In genomic region chr20:50146214-50146613, GRCh38 we compare ENCODE assay signal across 8 cellular contexts. TPM values are rescaled to one million over a fixed set of nuclear protein-coding genes. Genes with fewer than 3 reads are reported as not detected.
DNase-seq lines count a peak whose midpoint lies in the region; ATAC-seq and TF ChIP-seq lines count a peak whose summit lies in the region.

No MANE protein-coding gene starts in this region.

- no peaks in the 10 kb centered on the region for H3K9me3 Mint-ChIP-seq in IgD-negative memory B cell
- H3K9me3 Mint-ChIP-seq in MCF 10A (ENCODE audit: unreplicated experiment) = no peaks in the 10 kb centered on the region
- no peaks in the 10 kb centered on the region for H3K9me3 Mint-ChIP-seq in natural killer cell

- TF ChIP-seq CTCF in AG04450 (IDR thresholded peaks at IDR 0.05; ENCODE audit: low read depth, low read length) (no peak), MCF 10A (IDR thresholded peaks at IDR 0.05; ENCODE audit: unreplicated experiment) (no peak), natural killer cell (IDR thresholded peaks at IDR 0.05) (no peak)

- intact Hi-C loops in MCF 10A (cut with micrococcal nuclease) (no loop called here), natural killer cell (cut with micrococcal nuclease) (no loop called here)

- ATAC-seq in natural killer cell (no peak), GM18519 (IDR thresholded peaks at IDR 0.05; ENCODE audit: low FRiP score, unreplicated experiment) (no peak), GM19351 (IDR thresholded peaks at IDR 0.05; ENCODE audit: unreplicated experiment) (no peak)

- H3K4me1 Mint-ChIP-seq in IgD-negative memory B cell (peaks cover 14 to 34% (median 23%) of the 10 kb centered on the region in 3 donors), MCF 10A (ENCODE audit: insufficient read depth, unreplicated experiment) (peaks cover 59% of the 10 kb centered on the region), natural killer cell (peaks cover 44 to 74% of the 10 kb centered on the region in 2 donors)

- no peak for DNase-seq in AG04450 (ENCODE audit: low read depth, low spot score)
- DNase-seq in MCF 10A (ENCODE audit: unreplicated experiment) = no peak
- no peak for DNase-seq in natural killer cell
- no peak for DNase-seq in activated CD4-positive, CD25-positive, alpha-beta regulatory T cell (lab: John Stamatoyannopoulos, UW)
- DNase-seq in NCI-H2227 treated with DMSO at 0.1 percent for 48 hours (lab: John Stamatoyannopoulos, UW) = no peak

- H3K36me3 Mint-ChIP-seq in IgD-negative memory B cell (no peaks in the 10 kb centered on the region), MCF 10A (ENCODE audit: insufficient read depth, unreplicated experiment) (peaks cover 34% of the 10 kb centered on the region), natural killer cell (no peaks in the 10 kb centered on the region)

- H3K27ac Mint-ChIP-seq in IgD-negative memory B cell (peak overlapping the region; percentile 90 to 99 (median 97)), MCF 10A (ENCODE audit: low read depth, unreplicated experiment) (peak overlapping the region; percentile 96), natural killer cell (peak overlapping the region; percentile 91 to 96)

- H3K27ac ChIP-seq in AG04450 (ENCODE audit: low read depth, low read length) = peak overlapping the region; percentile 47

- H3K9me3 ChIP-seq in AG04450 (ENCODE audit: control insufficient read depth, insufficient read depth, low read length) = no peaks in the 10 kb centered on the region

- BruUV-seq in MCF 10A (replicated peaks; lab: Mats Ljungman, UMichigan) = TSS peak; percentile 1

- CTCF ChIA-PET in AG04450 (lab: Charles Lee) (interaction anchor here (1.4 kb wide), 1 partner anchor 33 kb away, joined by 4 read pairs; no protein-coding TSS in a partner anchor), MCF 10A (lab: Yijun Ruan, JAX) (interaction anchor here (1.6 to 9.5 kb wide), 4 partner anchors 23 to 28 kb away, joined by 11 to 408 read pairs (median 71); partner anchors contain the start of gene UBE2V1)

- H3K4me3 Mint-ChIP-seq in IgD-negative memory B cell (peak overlapping the region; percentile 63 to 92 (median 82)), MCF 10A (ENCODE audit: unreplicated experiment) (peak overlapping the region; percentile 61), natural killer cell (no peak overlapping the region)

- H3K4me3 ChIP-seq in AG04450 (ENCODE audit: low read depth, low read length) = no peak overlapping the region

- POLR2A ChIA-PET in AG04450 (lab: Yijun Ruan, JAX) = no interaction called here
- POLR2A ChIA-PET in MCF 10A (lab: Yijun Ruan, JAX) = interaction anchor here (4.4 to 19.2 kb wide), 3 partner anchors 12 to 34 kb away, joined by 46 to 386 read pairs (median 375); partner anchors contain the start of gene UBE2V1

- H3K27me3 Mint-ChIP-seq in IgD-negative memory B cell = no peaks in the 10 kb centered on the region
- H3K27me3 Mint-ChIP-seq in MCF 10A (ENCODE audit: insufficient read depth, unreplicated experiment) = no peaks in the 10 kb centered on the region
- H3K27me3 Mint-ChIP-seq in natural killer cell (ENCODE audit: low read depth in 2 of 2) = no peaks in the 10 kb centered on the region

- H3K27me3 ChIP-seq in AG04450 (ENCODE audit: control insufficient read depth, insufficient read depth, low read length) = no peaks in the 10 kb centered on the region

RNA-seq across cellular contexts. Expression of gene PEDS1, which starts 7.3 kb away (rescaled TPM):
- 24.7 and 34.1 TPM in 2 replicates for polyA plus RNA-seq in AG04450 (2011; rRNA removed)
- polyA minus RNA-seq in AG04450 (2011; rRNA and poly(A)+ RNA removed) = 59.3 and 77.2 TPM in 2 replicates
- 18.9 TPM for polyA plus RNA-seq in IgD-negative memory B cell
- total RNA-seq in MCF 10A (2022) = 26.0 and 30.5 TPM in 2 replicates
- total RNA-seq in natural killer cell = 10 to 100 TPM; 27.4 to 32.8 (median 31.5) TPM

RNA-seq across cellular contexts. Expression of gene UBE2V1, which starts 33.3 kb away (rescaled TPM):
- 148 and 171 TPM in 2 replicates for polyA plus RNA-seq in AG04450 (2011; rRNA removed)
- polyA minus RNA-seq in AG04450 (2011; rRNA and poly(A)+ RNA removed) = 87.4 and 99.3 TPM in 2 replicates
- 125 TPM for polyA plus RNA-seq in IgD-negative memory B cell
- 99.5 and 110 TPM in 2 replicates for total RNA-seq in MCF 10A (2022)
- 100 to 1,000 TPM; 194 to 238 (median 236) TPM for total RNA-seq in natural killer cell

RNA-seq across cellular contexts. Expression of gene CEBPB, which starts 44.4 kb away (rescaled TPM):
- 19.1 and 23.6 TPM in 2 replicates for polyA plus RNA-seq in AG04450 (2011; rRNA removed)
- polyA minus RNA-seq in AG04450 (2011; rRNA and poly(A)+ RNA removed) = 10.8 and 13.6 TPM in 2 replicates
- polyA plus RNA-seq in IgD-negative memory B cell = 18.7 TPM
- total RNA-seq in MCF 10A (2022) = 221 and 226 TPM in 2 replicates
- 10 to 100 TPM; 32.1 to 79.8 (median 68.2) TPM for total RNA-seq in natural killer cell
